ENCODE assay signal across 23 cellular contexts in the genomic region with DNA sequence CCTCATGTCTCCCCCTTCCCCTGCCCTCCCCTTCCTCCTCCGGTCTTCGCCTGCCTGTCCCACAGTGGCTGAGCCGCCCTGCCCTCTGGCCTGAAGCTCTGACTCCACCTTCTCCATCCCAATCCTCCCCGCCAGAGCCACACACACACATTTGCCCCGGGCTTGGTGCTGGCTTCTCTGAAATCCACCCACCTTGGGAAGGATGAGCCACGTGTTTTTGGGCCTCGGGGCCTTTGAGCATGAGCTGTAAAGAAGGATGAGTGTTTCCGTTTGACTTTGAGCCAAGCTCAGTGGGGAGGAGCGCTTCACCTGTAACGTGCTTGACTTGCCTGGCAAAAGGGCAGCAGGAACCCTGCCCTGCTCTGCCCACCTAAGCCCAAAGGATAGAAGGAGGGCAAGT.
A peak's percentile ranks its signal among the peaks of the same experiment; 100 is the strongest.
DNase-seq lines count a peak whose midpoint lies in the region; TF ChIP-seq lines count a peak whose summit lies in the region.
"Had no signal": no experiment of that assay in that cellular context is flagged by ENCODE, and none has a peak within 500 bp of the region (broad histone marks: within the 10 kb centered on the region; RNA-seq: fewer than 3 reads in every experiment).

No MANE protein-coding gene starts in this region.

- H3K27me3 ChIP-seq in mammary epithelial cell (ENCODE audit: insufficient read depth, low read length) (peaks cover 3% of the 10 kb centered on the region), trophoblast cell (ENCODE audit: insufficient read depth, low read length) (no peaks in the 10 kb centered on the region), hepatocyte (no peaks in the 10 kb centered on the region)
- H3K27me3 ChIP-seq: brain microvascular endothelial cell, heart left ventricle, neural progenitor cell, right lobe of liver, suprapubic skin had no signal

- TF ChIP-seq CTCF in mammary epithelial cell (conservative IDR thresholded peaks at IDR 0.05 in 1 of 2, IDR thresholded peaks at IDR 0.05 in 1 of 2; ENCODE audit: extremely low read depth in 1 of 2, insufficient read depth in 1 of 2, low read depth in 1 of 2, low read length in 2 of 2) = no peak
- TF ChIP-seq CTCF in hepatocyte (IDR thresholded peaks at IDR 0.05; ENCODE audit: poor library complexity) = no peak

- no peak overlapping the region for H3K9ac ChIP-seq in mammary epithelial cell (ENCODE audit: insufficient read depth, low read length)
- H3K9ac ChIP-seq in trophoblast cell (ENCODE audit: low read length) = no peak overlapping the region
- H3K9ac ChIP-seq: neural progenitor cell had no signal

- peaks cover 2% of the 10 kb centered on the region for H3K36me3 Mint-ChIP-seq in activated naive CD4-positive, alpha-beta T cell treated with anti-CD3 and anti-CD28 coated beads, Interleukin-2, amount 50 U/mL, for 24 hours

- no peaks in the 10 kb centered on the region for H3K79me2 ChIP-seq in mammary epithelial cell (ENCODE audit: insufficient read depth, low read length)
- no peaks in the 10 kb centered on the region for H3K79me2 ChIP-seq in trophoblast cell (ENCODE audit: control insufficient read depth, insufficient read depth, low read length, poor library complexity)
- H3K79me2 ChIP-seq in hepatocyte = no peaks in the 10 kb centered on the region

- H3K27ac ChIP-seq in mammary epithelial cell (ENCODE audit: insufficient read depth, low read depth, low read length) (no peak overlapping the region), trophoblast cell (ENCODE audit: low read depth, low read length) (no peak overlapping the region), hepatocyte (no peak overlapping the region)
- H3K27ac ChIP-seq: brain microvascular endothelial cell, heart left ventricle, neural progenitor cell, right lobe of liver, suprapubic skin had no signal

- H3K14ac ChIP-seq in trophoblast cell (ENCODE audit: low read length) = no peak overlapping the region

- no peaks in the 10 kb centered on the region for H3K9me3 Mint-ChIP-seq in activated naive CD4-positive, alpha-beta T cell treated with anti-CD3 and anti-CD28 coated beads, Interleukin-2, amount 50 U/mL, for 24 hours
- H3K9me3 Mint-ChIP-seq: activated CD4-positive, alpha-beta memory T cell treated with anti-CD3 and anti-CD28 coated beads, Interleukin-2, amount 10 ng/mL, durations not matched to agents 7 days and 5 days had no signal

- BruUV-seq in mammary epithelial cell (replicated peaks; lab: Mats Ljungman, UMichigan) = no TSS peak

- no peak overlapping the region for H2AK5ac ChIP-seq in trophoblast cell (ENCODE audit: low read length)

- H2BK120ac ChIP-seq in trophoblast cell (ENCODE audit: insufficient read depth, low read length, poor library complexity) = no peak overlapping the region

- peaks cover 11% of the 10 kb centered on the region for H3K4me1 ChIP-seq in mammary epithelial cell (ENCODE audit: insufficient read depth, low read length)
- H3K4me1 ChIP-seq in trophoblast cell (ENCODE audit: control insufficient read depth in 1 of 2, insufficient read depth in 2 of 2, low read length in 2 of 2) = no peaks in the 10 kb centered on the region
- H3K4me1 ChIP-seq in hepatocyte (ENCODE audit: insufficient read depth) = no peaks in the 10 kb centered on the region
- H3K4me1 ChIP-seq: Caco-2, neural progenitor cell, right lobe of liver had no signal

- H2BK12ac ChIP-seq in trophoblast cell (ENCODE audit: low read length) = no peak overlapping the region

- H4K20me1 ChIP-seq in mammary epithelial cell (ENCODE audit: insufficient read depth, low read length) = no peaks in the 10 kb centered on the region
- no peaks in the 10 kb centered on the region for H4K20me1 ChIP-seq in hepatocyte (ENCODE audit: insufficient read depth, poor library complexity, severe bottlenecking)

- CTCF ChIA-PET in mammary epithelial cell (lab: Charles Lee; ENCODE audit: low non-redundant PET) = no interaction called here

- no peaks in the 10 kb centered on the region for H3K79me1 ChIP-seq in trophoblast cell (ENCODE audit: low read length)

- dilution Hi-C loops in mammary epithelial cell (cut with HindIII; ENCODE audit: low sequenced_read_pairs) = no loop called here

- peaks cover 28% of the 10 kb centered on the region for H3K4me1 Mint-ChIP-seq in activated naive CD4-positive, alpha-beta T cell treated with anti-CD3 and anti-CD28 coated beads, Interleukin-2, amount 50 U/mL, for 24 hours

- no peak overlapping the region for H3K18ac ChIP-seq in trophoblast cell (ENCODE audit: low read length)

- no peaks in the 10 kb centered on the region for H3K36me3 ChIP-seq in mammary epithelial cell (ENCODE audit: insufficient read depth, low read length)
- no peaks in the 10 kb centered on the region for H3K36me3 ChIP-seq in trophoblast cell (ENCODE audit: control insufficient read depth in 1 of 2, insufficient read depth in 2 of 2, low read length in 2 of 2)
- H3K36me3 ChIP-seq in hepatocyte (replicated peaks; ENCODE audit: insufficient read depth, low read depth) = no peaks in the 10 kb centered on the region
- H3K36me3 ChIP-seq: brain microvascular endothelial cell, HAP-1, heart left ventricle, neural progenitor cell, right lobe of liver, suprapubic skin had no signal

- no peaks in the 10 kb centered on the region for H3K9me3 ChIP-seq in mammary epithelial cell (replicated peaks; ENCODE audit: insufficient read depth, low read length)
- H3K9me3 ChIP-seq in trophoblast cell (ENCODE audit: insufficient read depth, low read depth, low read length) = peaks cover 10% of the 10 kb centered on the region
- no peaks in the 10 kb centered on the region for H3K9me3 ChIP-seq in hepatocyte (ENCODE audit: low read depth)
- H3K9me3 ChIP-seq: Caco-2, heart left ventricle, right lobe of liver, suprapubic skin had no signal

- in situ Hi-C loops in mammary epithelial cell (cut with MboI; ENCODE audit: low sequenced_read_pairs in 2 of 2) = no loop called here

- H3K4me2 ChIP-seq in mammary epithelial cell (ENCODE audit: insufficient read depth, low read depth, low read length) (no peak overlapping the region), trophoblast cell (ENCODE audit: low read length) (no peak overlapping the region), hepatocyte (no peak overlapping the region)
- H3K4me2 ChIP-seq: neural progenitor cell had no signal

- H3K4me3 Mint-ChIP-seq in activated naive CD4-positive, alpha-beta T cell treated with anti-CD3 and anti-CD28 coated beads, Interleukin-2, amount 50 U/mL, for 24 hours = peak overlapping the region; percentile 38
- H3K4me3 Mint-ChIP-seq: activated CD4-positive, alpha-beta memory T cell treated with anti-CD3 and anti-CD28 coated beads, Interleukin-2, amount 10 ng/mL, durations not matched to agents 7 days and 5 days; neural progenitor cell had no signal

- H3K27me3 Mint-ChIP-seq in activated naive CD4-positive, alpha-beta T cell treated with anti-CD3 and anti-CD28 coated beads, Interleukin-2, amount 50 U/mL, for 24 hours = peaks cover 13% of the 10 kb centered on the region
- H3K27me3 Mint-ChIP-seq: activated CD4-positive, alpha-beta memory T cell treated with anti-CD3 and anti-CD28 coated beads, Interleukin-2, amount 10 ng/mL, durations not matched to agents 7 days and 5 days had no signal

- intact Hi-C loops in mammary epithelial cell (cut with micrococcal nuclease) = loop anchor here (1.0 kb wide), 1 partner anchor 114 kb away; no protein-coding TSS in a partner anchor

- H3K4ac ChIP-seq in trophoblast cell (ENCODE audit: low read depth, low read length) = no peak overlapping the region

- H2BK5ac ChIP-seq in trophoblast cell (ENCODE audit: low read depth, low read length, poor library complexity) = no peak overlapping the region

- no peaks in the 10 kb centered on the region for H3K9me2 ChIP-seq in hepatocyte (replicated peaks; ENCODE audit: insufficient read depth)

- peak overlapping the region; percentile 41 for H3K27ac Mint-ChIP-seq in activated naive CD4-positive, alpha-beta T cell treated with anti-CD3 and anti-CD28 coated beads, Interleukin-2, amount 50 U/mL, for 24 hours
- H3K27ac Mint-ChIP-seq: activated CD4-positive, alpha-beta memory T cell treated with anti-CD3 and anti-CD28 coated beads, Interleukin-2, amount 10 ng/mL, durations not matched to agents 7 days and 5 days; neural progenitor cell had no signal

- H3K23ac ChIP-seq in trophoblast cell (ENCODE audit: low read length) = no peak overlapping the region

- no peak for DNase-seq in activated naive CD4-positive, alpha-beta T cell (lab: John Stamatoyannopoulos, UW)
- DNase-seq in NCI-H2029 (lab: John Stamatoyannopoulos, UW) (peak; percentile 54), mammary epithelial cell (peak; percentile 91), trophoblast cell (peak; percentile 8 to 19), hepatocyte (ENCODE audit: low spot score) (no peak), NCI-H82 treated with DMSO at 0.1 percent for 48 hours (lab: John Stamatoyannopoulos, UW; ENCODE audit: unreplicated experiment) (no peak), amygdala (lab: John Stamatoyannopoulos, UW) (no peak)
- DNase-seq: activated CD4-positive, alpha-beta memory T cell treated with anti-CD3 and anti-CD28 coated beads, Interleukin-2, amount 10 ng/mL, durations not matched to agents 7 days and 5 days; activated gamma-delta T cell; brain microvascular endothelial cell; Caco-2; heart left ventricle; KG1; NCI-H1417; NCI-H2107; posterior cingulate gyrus; right lobe of liver; stimulated activated CD4-positive, alpha-beta T cell treated with anti-CD3 and anti-CD28 coated beads, Interleukin-4, amount 100 ng/mL, for 1 hour had no signal

- H2AFZ ChIP-seq in mammary epithelial cell (ENCODE audit: low read depth, low read length) (peak overlapping the region; percentile 24), trophoblast cell (ENCODE audit: insufficient read depth, low read length, poor library complexity) (no peak overlapping the region), hepatocyte (no peak overlapping the region)
- H2AFZ ChIP-seq: neural progenitor cell had no signal

- no peak overlapping the region for H4K12ac ChIP-seq in trophoblast cell (ENCODE audit: low read depth, low read length)

- H3K4me3 ChIP-seq in mammary epithelial cell (replicated peaks in 1 of 3; ENCODE audit: insufficient read depth in 1 of 3, low read depth in 2 of 3, low read length in 3 of 3) (no peak overlapping the region), trophoblast cell (ENCODE audit: low read depth, low read length) (no peak overlapping the region), hepatocyte (no peak overlapping the region)
- H3K4me3 ChIP-seq: HAP-1, heart left ventricle, lung, neural progenitor cell, right lobe of liver, suprapubic skin had no signal

- H4K91ac ChIP-seq in trophoblast cell (ENCODE audit: low read depth, low read length) = no peak overlapping the region

- 26% methylated on average over 8 of the region's 10 CpGs for WGBS in mammary epithelial cell (ENCODE audit: low coverage, missing lambda C conversion rate)
- no CpG with 5 or more reads among the region's 10 CpGs for WGBS in trophoblast cell (ENCODE audit: extremely low coverage, insufficient coverage, insufficient read length)
- 89% methylated on average over 10 of the region's 10 CpGs for WGBS in hepatocyte (ENCODE audit: low lambda C conversion rate, missing lambda C conversion rate)

- no peak overlapping the region for H4K8ac ChIP-seq in trophoblast cell (ENCODE audit: low read depth, low read length)

Comparison
In these comparisons a context has a peak if more than half of its experiments do, and no peak if none do; other contexts are left out.
1. DNase-seq: peak in NCI-H2029 (single experiment), mammary epithelial cell (single experiment) and trophoblast cell (2 of 2); none in activated naive CD4-positive, alpha-beta T cell (0 of 4), hepatocyte (single experiment), NCI-H82 treated with DMSO at 0.1 percent for 48 hours (single experiment) and amygdala (0 of 56).